In genomic region chr9:122912964-122913673, GRCh38 we compare ENCODE assay signal across 1 cellular context.
TF ChIP-seq lines count a peak whose summit lies in the region.

Gene ZBTB6 (minus strand): TSS chr9:122913323. CDS start chr9:122912072, 1,251 bp downstream.

TF ChIP-seq in SK-N-SH, 30 proteins besides CTCF, POLR2A, EP300 and RAD21 (continued from another document):
- TF ChIP-seq, protein P1, sequence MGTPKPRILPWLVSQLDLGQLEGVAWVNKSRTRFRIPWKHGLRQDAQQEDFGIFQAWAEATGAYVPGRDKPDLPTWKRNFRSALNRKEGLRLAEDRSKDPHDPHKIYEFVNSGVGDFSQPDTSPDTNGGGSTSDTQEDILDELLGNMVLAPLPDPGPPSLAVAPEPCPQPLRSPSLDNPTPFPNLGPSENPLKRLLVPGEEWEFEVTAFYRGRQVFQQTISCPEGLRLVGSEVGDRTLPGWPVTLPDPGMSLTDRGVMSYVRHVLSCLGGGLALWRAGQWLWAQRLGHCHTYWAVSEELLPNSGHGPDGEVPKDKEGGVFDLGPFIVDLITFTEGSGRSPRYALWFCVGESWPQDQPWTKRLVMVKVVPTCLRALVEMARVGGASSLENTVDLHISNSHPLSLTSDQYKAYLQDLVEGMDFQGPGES (IDR thresholded peaks at IDR 0.05; ENCODE audit: low read depth, low read length) = no peak; the same call in 1 of the 2 replicates
- no peak for TF ChIP-seq FOSL2 (IDR thresholded peaks at IDR 0.05; ENCODE audit: borderline replicate concordance, low read depth)
- peak; percentile 13; the same call in 1 of the 2 replicates for TF ChIP-seq TCF12 (IDR thresholded peaks at IDR 0.05)
- TF ChIP-seq MEF2A (IDR thresholded peaks at IDR 0.05; ENCODE audit: borderline replicate concordance, low read depth) = no peak
- TF ChIP-seq PBX3 (IDR thresholded peaks at IDR 0.05) = peak; percentile 18; the same call in 1 of the 2 replicates
- no peak for TF ChIP-seq NRF1 (IDR thresholded peaks at IDR 0.05; ENCODE audit: low read depth, low read length)
- no peak for TF ChIP-seq GATA2 (CRISPR knock-in tag; IDR thresholded peaks at IDR 0.05)
- TF ChIP-seq CHD2 (IDR thresholded peaks at IDR 0.05; ENCODE audit: low read length, partially characterized antibody) = peak; percentile 87
- TF ChIP-seq EZH2phosphoT487 (IDR thresholded peaks at IDR 0.05; ENCODE audit: borderline replicate concordance, low read depth) = no peak
- peak; percentile 85 for TF ChIP-seq SIN3A (IDR thresholded peaks at IDR 0.05; ENCODE audit: borderline replicate concordance, low read depth, low read length)
- no peak for TF ChIP-seq FOXM1 (IDR thresholded peaks at IDR 0.05; ENCODE audit: low read depth)
- TF ChIP-seq, protein P2, sequence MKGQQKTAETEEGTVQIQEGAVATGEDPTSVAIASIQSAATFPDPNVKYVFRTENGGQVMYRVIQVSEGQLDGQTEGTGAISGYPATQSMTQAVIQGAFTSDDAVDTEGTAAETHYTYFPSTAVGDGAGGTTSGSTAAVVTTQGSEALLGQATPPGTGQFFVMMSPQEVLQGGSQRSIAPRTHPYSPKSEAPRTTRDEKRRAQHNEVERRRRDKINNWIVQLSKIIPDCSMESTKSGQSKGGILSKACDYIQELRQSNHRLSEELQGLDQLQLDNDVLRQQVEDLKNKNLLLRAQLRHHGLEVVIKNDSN (IDR thresholded peaks at IDR 0.05; ENCODE audit: borderline replicate concordance, low read depth) = no peak
- no peak for TF ChIP-seq JUND (IDR thresholded peaks at IDR 0.05)
- TF ChIP-seq ELF1 (IDR thresholded peaks at IDR 0.05) = peak; percentile 91
- TF ChIP-seq RCOR1 (IDR thresholded peaks at IDR 0.05; ENCODE audit: low read length) = peak; percentile 56; the same call in 1 of the 2 replicates
- no peak for TF ChIP-seq FOXJ3 (CRISPR knock-in tag; IDR thresholded peaks at IDR 0.05)
- peak; percentile 29; the same call in 1 of the 2 replicates for TF ChIP-seq MXI1 (IDR thresholded peaks at IDR 0.05; ENCODE audit: low read depth, low read length)
- TF ChIP-seq, protein P3, sequence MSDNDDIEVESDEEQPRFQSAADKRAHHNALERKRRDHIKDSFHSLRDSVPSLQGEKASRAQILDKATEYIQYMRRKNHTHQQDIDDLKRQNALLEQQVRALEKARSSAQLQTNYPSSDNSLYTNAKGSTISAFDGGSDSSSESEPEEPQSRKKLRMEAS (IDR thresholded peaks at IDR 0.05; ENCODE audit: low read depth) = peak; percentile 75
- TF ChIP-seq, protein P4, sequence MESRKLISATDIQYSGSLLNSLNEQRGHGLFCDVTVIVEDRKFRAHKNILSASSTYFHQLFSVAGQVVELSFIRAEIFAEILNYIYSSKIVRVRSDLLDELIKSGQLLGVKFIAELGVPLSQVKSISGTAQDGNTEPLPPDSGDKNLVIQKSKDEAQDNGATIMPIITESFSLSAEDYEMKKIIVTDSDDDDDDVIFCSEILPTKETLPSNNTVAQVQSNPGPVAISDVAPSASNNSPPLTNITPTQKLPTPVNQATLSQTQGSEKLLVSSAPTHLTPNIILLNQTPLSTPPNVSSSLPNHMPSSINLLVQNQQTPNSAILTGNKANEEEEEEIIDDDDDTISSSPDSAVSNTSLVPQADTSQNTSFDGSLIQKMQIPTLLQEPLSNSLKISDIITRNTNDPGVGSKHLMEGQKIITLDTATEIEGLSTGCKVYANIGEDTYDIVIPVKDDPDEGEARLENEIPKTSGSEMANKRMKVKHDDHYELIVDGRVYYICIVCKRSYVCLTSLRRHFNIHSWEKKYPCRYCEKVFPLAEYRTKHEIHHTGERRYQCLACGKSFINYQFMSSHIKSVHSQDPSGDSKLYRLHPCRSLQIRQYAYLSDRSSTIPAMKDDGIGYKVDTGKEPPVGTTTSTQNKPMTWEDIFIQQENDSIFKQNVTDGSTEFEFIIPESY (IDR thresholded peaks at IDR 0.05; ENCODE audit: borderline replicate concordance, low read depth) = peak; percentile 68; the same call in 1 of the 2 replicates
- TF ChIP-seq TAF1 (IDR thresholded peaks at IDR 0.05; ENCODE audit: borderline replicate concordance, low read depth, low read length) = peak; percentile 84
- TF ChIP-seq RFX5 (IDR thresholded peaks at IDR 0.05; ENCODE audit: low read length) = no peak
- TF ChIP-seq RXRA (IDR thresholded peaks at IDR 0.05; ENCODE audit: borderline replicate concordance, low read depth) = no peak
- no peak for TF ChIP-seq SMC3 (IDR thresholded peaks at IDR 0.05; ENCODE audit: low read depth, low read length)
- TF ChIP-seq POLR2AphosphoS5 (IDR thresholded peaks at IDR 0.05; ENCODE audit: low read depth, low read length) = peak; percentile 85
